In the genomic region with DNA sequence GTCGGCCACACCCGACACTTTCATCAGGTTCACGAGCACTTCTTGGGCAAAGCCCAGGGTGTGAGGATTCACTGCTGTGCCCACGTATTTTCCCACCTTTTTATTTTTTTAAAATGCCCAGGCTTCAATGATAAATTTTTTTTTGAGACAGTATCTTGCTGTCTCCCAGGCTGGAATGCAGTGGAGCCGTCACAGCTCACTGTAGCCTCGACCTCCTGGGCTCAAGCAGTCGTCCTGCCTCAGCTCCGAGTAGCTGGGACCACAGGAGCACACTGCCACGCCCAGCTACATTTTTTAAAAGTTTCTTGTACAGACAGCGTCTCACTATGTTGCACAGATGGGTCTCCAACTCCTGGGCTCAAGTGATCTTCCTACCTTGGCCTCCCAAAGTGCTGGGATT, we compare ENCODE assay signal across 19 cellular contexts. TPM values are rescaled to one million over a fixed set of nuclear protein-coding genes. Genes with fewer than 3 reads are reported as not detected.
DNase-seq lines count a peak whose midpoint lies in the region; FAIRE-seq and TF ChIP-seq lines count a peak whose summit lies in the region.
"Had no signal": no experiment of that assay in that cellular context is flagged by ENCODE, and none has a peak within 500 bp of the region (broad histone marks: within the 10 kb centered on the region; RNA-seq: fewer than 3 reads in every experiment).

No MANE protein-coding gene starts in this region.

- H2AFZ ChIP-seq in neural progenitor cell (replicated peaks), result no peak overlapping the region

- H3K36me3 ChIP-seq in neural progenitor cell, result no peaks in the 10 kb centered on the region
- H3K36me3 ChIP-seq: HAP-1 had no signal

- H3K27me3 Mint-ChIP-seq in glutamatergic neuron (ENCODE audit: unreplicated experiment) (peaks cover 5% of the 10 kb centered on the region), neural progenitor cell (ENCODE audit: insufficient read depth, low read depth) (peaks cover 13% of the 10 kb centered on the region)
- H3K27me3 Mint-ChIP-seq: B cell had no signal

- peaks cover 12% of the 10 kb centered on the region for H3K4me1 ChIP-seq in neural progenitor cell
- H3K4me1 ChIP-seq: HAP-1 had no signal

- H3K9me3 ChIP-seq in neural progenitor cell (ENCODE audit: low read depth), result no peaks in the 10 kb centered on the region
- H3K9me3 ChIP-seq: BLaER1 treated with 17β-estradiol and CSF1 and Interleukin-3, amounts not matched to agents 10 nM and 100 nM; HAP-1 had no signal

- H3K36me3 Mint-ChIP-seq in glutamatergic neuron (ENCODE audit: unreplicated experiment) (no peaks in the 10 kb centered on the region), neural progenitor cell (peaks cover 7% of the 10 kb centered on the region)

- no peak for FAIRE-seq in HTR-8/SVneo (lab: Jason Lieb, UNC)
- FAIRE-seq: G401.6, GM12891, GM19239, H1 had no signal

- H3K4me1 Mint-ChIP-seq in glutamatergic neuron (ENCODE audit: low read depth, unreplicated experiment) (peaks cover 9% of the 10 kb centered on the region), neural progenitor cell (peaks cover 11% of the 10 kb centered on the region)

- TF ChIP-seq CTCF in glutamatergic neuron (IDR thresholded peaks at IDR 0.05; ENCODE audit: partially characterized antibody, unreplicated experiment), result no peak
- no peak for TF ChIP-seq CTCF in neural progenitor cell (IDR thresholded peaks at IDR 0.05)

- H3K27ac Mint-ChIP-seq in glutamatergic neuron (ENCODE audit: unreplicated experiment), result no peak overlapping the region
- peak overlapping the region; percentile 29 for H3K27ac Mint-ChIP-seq in neural progenitor cell
- H3K27ac Mint-ChIP-seq: B cell; CD8-positive, alpha-beta T cell had no signal

- H3F3A ChIP-seq in neural progenitor cell (ENCODE audit: low read depth), result peaks cover 5% of the 10 kb centered on the region

- H3K27me3 ChIP-seq in neural progenitor cell, result no peaks in the 10 kb centered on the region

- H3K4me2 ChIP-seq in neural progenitor cell, result no peak overlapping the region
- H3K4me2 ChIP-seq: BLaER1 treated with 17β-estradiol and CSF1 and Interleukin-3, amounts not matched to agents 10 nM and 100 nM had no signal

- no peaks in the 10 kb centered on the region for H4K20me1 ChIP-seq in neural progenitor cell (ENCODE audit: low read depth)

- H3K4me3 Mint-ChIP-seq in glutamatergic neuron (ENCODE audit: unreplicated experiment), result peak overlapping the region; percentile 11
- H3K4me3 Mint-ChIP-seq in neural progenitor cell, result no peak overlapping the region
- H3K4me3 Mint-ChIP-seq: B cell; CD8-positive, alpha-beta T cell had no signal

- no peak overlapping the region for H3K4me3 ChIP-seq in neural progenitor cell
- H3K4me3 ChIP-seq: BLaER1 treated with 17β-estradiol and CSF1 and Interleukin-3, amounts not matched to agents 10 nM and 100 nM; HAP-1 had no signal

- DNase-seq in NCI-H82 (lab: John Stamatoyannopoulos, UW) (peak; percentile 70), NCI-H82 treated with DMSO at 0.1 percent for 48 hours (lab: John Stamatoyannopoulos, UW; ENCODE audit: unreplicated experiment) (no peak), NCI-H524 treated with DMSO at 0.1 percent for 48 hours (lab: John Stamatoyannopoulos, UW) (peak; percentile 36), glutamatergic neuron (no peak), neural progenitor cell (ENCODE audit: low spot score) (no peak), SHP77 (lab: John Stamatoyannopoulos, UW) (no peak), caudate nucleus (lab: John Stamatoyannopoulos, UW) (no peak), HTR-8/SVneo (ENCODE audit: insufficient read length, low spot score) (no peak)
- DNase-seq: Calu3; CD8-positive, alpha-beta T cell had no signal

- no peaks in the 10 kb centered on the region for H3K79me2 ChIP-seq in neural progenitor cell (ENCODE audit: low read depth)

- H3K27ac ChIP-seq in neural progenitor cell (no peak overlapping the region), caudate nucleus (ENCODE audit: low read depth, low read length) (no peak overlapping the region)
- H3K27ac ChIP-seq: BLaER1 treated with 17β-estradiol and CSF1 and Interleukin-3, amounts not matched to agents 10 nM and 100 nM had no signal

- no peak overlapping the region for H3K9ac ChIP-seq in neural progenitor cell
- H3K9ac ChIP-seq: BLaER1 treated with 17β-estradiol and CSF1 and Interleukin-3, amounts not matched to agents 10 nM and 100 nM had no signal

- H3K9me3 Mint-ChIP-seq in glutamatergic neuron (ENCODE audit: unreplicated experiment) (peaks cover 6% of the 10 kb centered on the region), neural progenitor cell (no peaks in the 10 kb centered on the region)
- H3K9me3 Mint-ChIP-seq: CD8-positive, alpha-beta T cell had no signal

RNA-seq across cellular contexts. Expression of gene UTS2R, which starts 17.8 kb away (rescaled TPM):
- 7.2 TPM for total RNA-seq in glutamatergic neuron (ENCODE audit: unreplicated experiment)
- 0.46 TPM in 1 of 2 replicates, not detected in the other for total RNA-seq in neural progenitor cell (ENCODE audit: low replicate concordance)
- total RNA-seq: A172; B cell; Calu3; CD8-positive, alpha-beta T cell; H1; HT-29 had no signal

RNA-seq across cellular contexts. Expression of gene HEXD, which starts 28.8 kb away (rescaled TPM):
- 58.7 TPM for total RNA-seq in glutamatergic neuron (ENCODE audit: unreplicated experiment)
- total RNA-seq in neural progenitor cell (ENCODE audit: low replicate concordance), result 22.3 and 41.8 TPM in 2 replicates

RNA-seq across cellular contexts. Expression of gene OGFOD3, which starts 29.0 kb away (rescaled TPM):
- total RNA-seq in glutamatergic neuron (ENCODE audit: unreplicated experiment) (23.0 TPM), neural progenitor cell (ENCODE audit: low replicate concordance) (26.8 and 34.2 TPM in 2 replicates)

RNA-seq across cellular contexts. Expression of gene TEX19, which starts 30.3 kb away (rescaled TPM):
- total RNA-seq in glutamatergic neuron (ENCODE audit: unreplicated experiment), result not detected
- 0.19 TPM in 1 of 2 replicates, not detected in the other for total RNA-seq in neural progenitor cell (ENCODE audit: low replicate concordance)
- total RNA-seq: A172; B cell; Calu3; CD8-positive, alpha-beta T cell had no signal

RNA-seq across cellular contexts. Expression of gene SECTM1, which starts 55.8 kb away (rescaled TPM):
- total RNA-seq in glutamatergic neuron (ENCODE audit: unreplicated experiment), result 0.29 TPM
- total RNA-seq in neural progenitor cell (ENCODE audit: low replicate concordance), result 0.12 TPM in 1 of 2 replicates, not detected in the other

Comparison
In these comparisons a context has a peak if more than half of its experiments do, and no peak if none do; other contexts are left out.
1. DNase-seq: peak in NCI-H82 (single experiment) and NCI-H524 treated with DMSO at 0.1 percent for 48 hours (single experiment); none in NCI-H82 treated with DMSO at 0.1 percent for 48 hours (single experiment), glutamatergic neuron (single experiment), neural progenitor cell (single experiment), SHP77 (0 of 2), caudate nucleus (0 of 61) and HTR-8/SVneo (single experiment).